In the genomic region with DNA sequence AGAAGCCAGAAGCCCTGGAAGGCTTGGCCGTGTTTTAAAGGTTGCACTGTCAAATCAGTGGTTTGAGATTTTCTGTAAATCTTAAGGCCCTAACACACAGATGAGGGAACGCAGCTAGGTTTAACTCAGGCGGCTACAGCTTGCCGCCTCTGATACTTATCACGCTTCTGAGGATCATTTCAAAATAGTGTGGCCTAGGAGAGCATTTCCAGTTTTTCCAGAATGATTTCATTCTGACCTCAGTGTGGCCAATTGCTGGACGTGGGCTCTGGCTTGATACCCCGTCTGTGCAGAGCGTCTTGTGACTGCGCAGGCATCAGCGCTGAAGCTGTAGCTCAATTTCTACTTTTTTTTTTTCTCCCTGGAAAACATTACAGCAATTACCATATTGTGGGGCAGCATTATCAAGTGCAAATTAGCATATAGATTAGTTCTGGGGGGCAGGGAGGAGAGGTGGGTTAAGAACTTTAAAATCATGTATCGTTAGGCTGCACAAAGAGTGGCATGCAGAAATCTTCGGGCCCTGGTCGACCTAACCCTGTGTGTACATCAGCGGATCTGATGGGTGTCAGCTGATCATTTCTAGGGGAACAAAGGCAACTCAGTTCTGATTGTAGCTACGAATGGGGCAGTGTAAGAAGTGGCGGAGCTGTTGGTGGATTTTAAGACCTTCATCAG, we compare ENCODE assay signal across 16 cellular contexts.
A peak's percentile ranks its signal among the peaks of the same experiment; 100 is the strongest.
DNase-seq lines count a peak whose midpoint lies in the region; ATAC-seq and TF ChIP-seq lines count a peak whose summit lies in the region.
"Had no signal": no experiment of that assay in that cellular context is flagged by ENCODE, and none has a peak within 500 bp of the region (broad histone marks: within the 10 kb centered on the region; RNA-seq: fewer than 3 reads in every experiment).

No MANE protein-coding gene starts in this region.

- H3K9me3 ChIP-seq in Panc1 (ENCODE audit: control insufficient read depth, insufficient read depth, low read depth, low read length), result no peaks in the 10 kb centered on the region
- no peaks in the 10 kb centered on the region for H3K9me3 ChIP-seq in neural progenitor cell (ENCODE audit: low read depth)
- H3K9me3 ChIP-seq: BLaER1 treated with 17β-estradiol and CSF1 and Interleukin-3, amounts not matched to agents 10 nM and 100 nM; HAP-1 had no signal

- no peaks in the 10 kb centered on the region for H3K4me1 ChIP-seq in Panc1 (ENCODE audit: control insufficient read depth, insufficient read depth, low read length)
- peaks cover 12% of the 10 kb centered on the region for H3K4me1 ChIP-seq in neural progenitor cell
- H3K4me1 ChIP-seq: BLaER1 treated with 17β-estradiol and CSF1 and Interleukin-3, amounts not matched to agents 10 nM and 100 nM; HAP-1 had no signal

- H3K27me3 Mint-ChIP-seq in neural progenitor cell (ENCODE audit: insufficient read depth, low read depth) (peaks cover 6% of the 10 kb centered on the region), type B pancreatic cell (peaks cover 3% of the 10 kb centered on the region)

- H3K4me1 Mint-ChIP-seq in neural progenitor cell (peaks cover 6% of the 10 kb centered on the region), type B pancreatic cell (ENCODE audit: unreplicated experiment) (no peaks in the 10 kb centered on the region)
- H3K4me1 Mint-ChIP-seq: B cell had no signal

- POLR2A ChIA-PET in Panc1 (lab: Charles Lee), result interaction anchor here (0.6 kb wide), 1 partner anchor 11 kb away, joined by 3 read pairs; no protein-coding TSS in a partner anchor

- no peak for ATAC-seq in Panc1
- no peak for ATAC-seq in GM18870 (IDR thresholded peaks at IDR 0.05; ENCODE audit: unreplicated experiment)
- ATAC-seq: CD8-positive, alpha-beta T cell had no signal

- no peaks in the 10 kb centered on the region for H3K79me2 ChIP-seq in neural progenitor cell (ENCODE audit: low read depth)

- no peaks in the 10 kb centered on the region for H4K20me1 ChIP-seq in neural progenitor cell (ENCODE audit: low read depth)
- H4K20me1 ChIP-seq: BLaER1 treated with 17β-estradiol and CSF1 and Interleukin-3, amounts not matched to agents 10 nM and 100 nM had no signal

- DNase-seq in Panc1 (ENCODE audit: low read depth, low spot score), result no peak
- peak; percentile 78 for DNase-seq in epidermal melanocyte (ENCODE audit: insufficient read length, low spot score)
- no peak for DNase-seq in neural progenitor cell (ENCODE audit: low spot score)
- DNase-seq in type B pancreatic cell (ENCODE audit: extremely low spot score, unreplicated experiment), result no peak
- DNase-seq in DMS114 treated with DMSO at 0.1 percent for 48 hours (lab: John Stamatoyannopoulos, UW; ENCODE audit: unreplicated experiment), result no peak
- no peak for DNase-seq in HK-2 (ENCODE audit: unreplicated experiment)
- DNase-seq: CD8-positive, alpha-beta T cell; COR-L47; DMS 273 treated with DMSO at 0.1 percent for 48 hours; IMR-90; KBM-7 had no signal

- H3K36me3 Mint-ChIP-seq in neural progenitor cell (peaks cover 5% of the 10 kb centered on the region), type B pancreatic cell (no peaks in the 10 kb centered on the region)
- H3K36me3 Mint-ChIP-seq: CD8-positive, alpha-beta T cell had no signal

- H3K4me3 Mint-ChIP-seq in neural progenitor cell (no peak overlapping the region), type B pancreatic cell (no peak overlapping the region)
- H3K4me3 Mint-ChIP-seq: B cell; CD8-positive, alpha-beta T cell had no signal

- peaks cover 5% of the 10 kb centered on the region for H3F3A ChIP-seq in neural progenitor cell (ENCODE audit: low read depth)

- H3K36me3 ChIP-seq in Panc1 (ENCODE audit: control insufficient read depth, insufficient read depth, low read length) (no peaks in the 10 kb centered on the region), neural progenitor cell (no peaks in the 10 kb centered on the region)
- H3K36me3 ChIP-seq: BLaER1 treated with 17β-estradiol and CSF1 and Interleukin-3, amounts not matched to agents 10 nM and 100 nM; HAP-1 had no signal

- H3K9me3 Mint-ChIP-seq in neural progenitor cell, result peaks cover 4% of the 10 kb centered on the region
- no peaks in the 10 kb centered on the region for H3K9me3 Mint-ChIP-seq in type B pancreatic cell
- H3K9me3 Mint-ChIP-seq: CD8-positive, alpha-beta T cell had no signal

- BruUV-seq in Panc1 (replicated peaks; lab: Mats Ljungman, UMichigan), result no TSS peak

- H3K4me2 ChIP-seq in neural progenitor cell, result peak overlapping the region; percentile 1
- H3K4me2 ChIP-seq: BLaER1 treated with 17β-estradiol and CSF1 and Interleukin-3, amounts not matched to agents 10 nM and 100 nM had no signal

- TF ChIP-seq CTCF in Panc1 (IDR thresholded peaks at IDR 0.05) (no peak), neural progenitor cell (IDR thresholded peaks at IDR 0.05) (no peak), type B pancreatic cell (conservative IDR thresholded peaks at IDR 0.05) (no peak)

- in situ Hi-C loops in Panc1 (cut with HindIII; ENCODE audit: low pct_unique_long_range_greater_than_20kb, low sequenced_read_pairs), result no loop called here

- peak overlapping the region; percentile 59 for H2AFZ ChIP-seq in neural progenitor cell (replicated peaks)

- H3K27ac Mint-ChIP-seq in neural progenitor cell, result no peak overlapping the region
- H3K27ac Mint-ChIP-seq in type B pancreatic cell, result peak overlapping the region; percentile 17
- H3K27ac Mint-ChIP-seq: B cell; CD8-positive, alpha-beta T cell had no signal

- CTCF ChIA-PET in Panc1 (lab: Charles Lee), result no interaction called here

- H3K9ac ChIP-seq in neural progenitor cell, result no peak overlapping the region
- H3K9ac ChIP-seq: BLaER1 treated with 17β-estradiol and CSF1 and Interleukin-3, amounts not matched to agents 10 nM and 100 nM had no signal

- intact Hi-C loops in Panc1 (cut with micrococcal nuclease; ENCODE audit: unreplicated experiment), result no loop called here

- no peaks in the 10 kb centered on the region for H3K27me3 ChIP-seq in Panc1 (ENCODE audit: control insufficient read depth, insufficient read depth, low read length)
- no peaks in the 10 kb centered on the region for H3K27me3 ChIP-seq in neural progenitor cell
- H3K27me3 ChIP-seq: BLaER1 treated with 17β-estradiol and CSF1 and Interleukin-3, amounts not matched to agents 10 nM and 100 nM had no signal

- H3K27ac ChIP-seq in Panc1 (ENCODE audit: low read length), result peak overlapping the region; percentile 35; the same call in 1 of the 2 replicates
- H3K27ac ChIP-seq in neural progenitor cell, result no peak overlapping the region
- H3K27ac ChIP-seq: BLaER1 treated with 17β-estradiol and CSF1 and Interleukin-3, amounts not matched to agents 10 nM and 100 nM; HL-60 had no signal

- H3K4me3 ChIP-seq in Panc1 (ENCODE audit: low read depth in 2 of 2, low read length in 2 of 2) (no peak overlapping the region), neural progenitor cell (no peak overlapping the region)
- H3K4me3 ChIP-seq: BLaER1 treated with 17β-estradiol and CSF1 and Interleukin-3, amounts not matched to agents 10 nM and 100 nM; HAP-1 had no signal
